Comparison of ENCODE assay signal across 20 cellular contexts in genomic region chr1:8416857-8417256, GRCh38.
DNase-seq lines count a peak whose midpoint lies in the region; ATAC-seq, FAIRE-seq and TF ChIP-seq lines count a peak whose summit lies in the region.
"Had no signal": no experiment of that assay in that cellular context is flagged by ENCODE, and none has a peak within 500 bp of the region (broad histone marks: within the 10 kb centered on the region; RNA-seq: fewer than 3 reads in every experiment).

No MANE protein-coding gene starts in this region.

- BruUV-seq in Panc1 (replicated peaks; lab: Mats Ljungman, UMichigan), result no TSS peak

- peak overlapping the region in 2 of 3 donors; percentile 24 to 82 for H3K27ac Mint-ChIP-seq in CD4-positive, CD25-positive, alpha-beta regulatory T cell
- H3K27ac Mint-ChIP-seq in neural progenitor cell, result no peak overlapping the region

- no peak overlapping the region for H3K4me3 ChIP-seq in CD4-positive, CD25-positive, alpha-beta regulatory T cell (ENCODE audit: low read depth, low read length)
- H3K4me3 ChIP-seq in Panc1 (ENCODE audit: low read depth in 2 of 2, low read length in 2 of 2) (no peak overlapping the region), kidney (ENCODE audit: low read length in 2 of 2) (peak overlapping the region; percentile 22), neural progenitor cell (no peak overlapping the region)
- H3K4me3 ChIP-seq: HAP-1 had no signal

- CTCF ChIA-PET in Panc1 (lab: Charles Lee), result no interaction called here

- H3K4me2 ChIP-seq in neural progenitor cell, result no peak overlapping the region

- H3K79me2 ChIP-seq in neural progenitor cell (ENCODE audit: low read depth), result peaks cover 100% of the 10 kb centered on the region

- H3K36me3 Mint-ChIP-seq in CD4-positive, CD25-positive, alpha-beta regulatory T cell, result peaks cover 24% of the 10 kb centered on the region
- peaks cover 33% of the 10 kb centered on the region for H3K36me3 Mint-ChIP-seq in neural progenitor cell

- H2AFZ ChIP-seq in neural progenitor cell (replicated peaks), result no peak overlapping the region

- FAIRE-seq in kidney (lab: Jason Lieb, UNC) (no peak), H54 (lab: Jason Lieb, UNC) (no peak)

- POLR2A ChIA-PET in Panc1 (lab: Charles Lee), result no interaction called here

- no peaks in the 10 kb centered on the region for H3K27me3 ChIP-seq in CD4-positive, CD25-positive, alpha-beta regulatory T cell (ENCODE audit: control insufficient read depth, insufficient read depth, low read length)
- no peaks in the 10 kb centered on the region for H3K27me3 ChIP-seq in Panc1 (ENCODE audit: control insufficient read depth, insufficient read depth, low read length)
- no peaks in the 10 kb centered on the region for H3K27me3 ChIP-seq in neural progenitor cell

- H3K4me1 Mint-ChIP-seq in CD4-positive, CD25-positive, alpha-beta regulatory T cell, result peaks cover 35 to 51% (median 36%) of the 10 kb centered on the region in 4 donors
- H3K4me1 Mint-ChIP-seq in neural progenitor cell, result peaks cover 29% of the 10 kb centered on the region

- H3K9ac ChIP-seq in kidney (ENCODE audit: low read length in 2 of 2), result no peak overlapping the region
- H3K9ac ChIP-seq in neural progenitor cell, result no peak overlapping the region

- H3K27ac ChIP-seq in CD4-positive, CD25-positive, alpha-beta regulatory T cell (ENCODE audit: insufficient read depth, low read length, poor library complexity, severe bottlenecking), result no peak overlapping the region
- peak overlapping the region; percentile 99 for H3K27ac ChIP-seq in Panc1 (ENCODE audit: low read length)
- peak overlapping the region; percentile 63 to 83 for H3K27ac ChIP-seq in kidney (ENCODE audit: low read depth in 2 of 2, low read length in 2 of 2)
- no peak overlapping the region for H3K27ac ChIP-seq in neural progenitor cell

- no peak for TF ChIP-seq POLR2A in H54 (IDR thresholded peaks at IDR 0.05; ENCODE audit: low read depth, low read length)

- intact Hi-C loops in Panc1 (cut with micrococcal nuclease; ENCODE audit: unreplicated experiment) (no loop called here), kidney (cut with DNase I) (no loop called here)

- H3F3A ChIP-seq in neural progenitor cell (ENCODE audit: low read depth), result peaks cover 31% of the 10 kb centered on the region

- in situ Hi-C loops in Panc1 (cut with HindIII; ENCODE audit: low pct_unique_long_range_greater_than_20kb, low sequenced_read_pairs), result no loop called here

- TF ChIP-seq CTCF in Panc1 (IDR thresholded peaks at IDR 0.05) (no peak), kidney (IDR thresholded peaks at IDR 0.05; ENCODE audit: borderline replicate concordance, extremely low read depth, insufficient read depth) (no peak), neural progenitor cell (IDR thresholded peaks at IDR 0.05) (no peak)

- peaks cover 73% of the 10 kb centered on the region for H4K20me1 ChIP-seq in neural progenitor cell (ENCODE audit: low read depth)

- H3K9me3 ChIP-seq in CD4-positive, CD25-positive, alpha-beta regulatory T cell (ENCODE audit: control insufficient read depth in 2 of 2, low read length in 2 of 2), result no peaks in the 10 kb centered on the region
- H3K9me3 ChIP-seq in Panc1 (ENCODE audit: control insufficient read depth, insufficient read depth, low read depth, low read length) (no peaks in the 10 kb centered on the region), kidney (ENCODE audit: control insufficient read depth in 1 of 2, low read length in 2 of 2) (no peaks in the 10 kb centered on the region), neural progenitor cell (ENCODE audit: low read depth) (no peaks in the 10 kb centered on the region)
- H3K9me3 ChIP-seq: HAP-1 had no signal

- no peak for DNase-seq in CD4-positive, CD25-positive, alpha-beta regulatory T cell
- DNase-seq in Panc1 (ENCODE audit: low read depth, low spot score) (no peak), kidney (no peak), renal cortical epithelial cell (ENCODE audit: low read depth) (peak; percentile 72), CD1c-positive myeloid dendritic cell (ENCODE audit: extremely low spot score) (no peak), neural progenitor cell (ENCODE audit: low spot score) (no peak), ureter (ENCODE audit: low spot score) (no peak), H54 (ENCODE audit: insufficient read length, low spot score) (no peak)
- DNase-seq: amygdala; DMS53; glutamatergic neuron; left colon; naive thymus-derived CD4-positive, alpha-beta T cell; NCI-H1092; SHP77; stimulated activated CD4-positive, alpha-beta T cell treated with anti-CD3 and anti-CD28 coated beads, Interleukin-2, amount 100 ng/mL, for 48 hours; stimulated activated CD8-positive, alpha-beta memory T cell treated with anti-CD3 and anti-CD28 coated beads, Interleukin-4, amount 100 ng/mL, for 48 hours; T1000; trophoblast cell had no signal

- H3K9me3 Mint-ChIP-seq in CD4-positive, CD25-positive, alpha-beta regulatory T cell, result no peaks in the 10 kb centered on the region
- no peaks in the 10 kb centered on the region for H3K9me3 Mint-ChIP-seq in neural progenitor cell
- H3K9me3 Mint-ChIP-seq: naive thymus-derived CD4-positive, alpha-beta T cell had no signal

- no peak for ATAC-seq in CD4-positive, CD25-positive, alpha-beta regulatory T cell (ENCODE audit: low read depth in 2 of 2)
- no peak for ATAC-seq in Panc1
- ATAC-seq: left colon; naive thymus-derived CD4-positive, alpha-beta T cell had no signal

- H3K27me3 Mint-ChIP-seq in CD4-positive, CD25-positive, alpha-beta regulatory T cell, result no peaks in the 10 kb centered on the region
- no peaks in the 10 kb centered on the region for H3K27me3 Mint-ChIP-seq in neural progenitor cell (ENCODE audit: insufficient read depth, low read depth)
- H3K27me3 Mint-ChIP-seq: naive thymus-derived CD4-positive, alpha-beta T cell had no signal

- peaks cover 57% of the 10 kb centered on the region for H3K36me3 ChIP-seq in CD4-positive, CD25-positive, alpha-beta regulatory T cell (ENCODE audit: control insufficient read depth, insufficient read depth, low read length)
- H3K36me3 ChIP-seq in Panc1 (ENCODE audit: control insufficient read depth, insufficient read depth, low read length), result peaks cover 23% of the 10 kb centered on the region
- peaks cover 5 to 19% of the 10 kb centered on the region in 2 donors for H3K36me3 ChIP-seq in kidney (ENCODE audit: control insufficient read depth in 1 of 2, insufficient read depth in 2 of 2, low read length in 2 of 2)
- peaks cover 3% of the 10 kb centered on the region for H3K36me3 ChIP-seq in neural progenitor cell

- H3K4me3 Mint-ChIP-seq in CD4-positive, CD25-positive, alpha-beta regulatory T cell, result peak overlapping the region in 2 of 4 donors; percentile 19
- no peak overlapping the region for H3K4me3 Mint-ChIP-seq in neural progenitor cell

- H3K4me1 ChIP-seq in CD4-positive, CD25-positive, alpha-beta regulatory T cell (ENCODE audit: control insufficient read depth, insufficient read depth, low read length, poor library complexity, severe bottlenecking), result peaks cover 59% of the 10 kb centered on the region
- H3K4me1 ChIP-seq in Panc1 (ENCODE audit: control insufficient read depth, insufficient read depth, low read length) (peaks cover 94% of the 10 kb centered on the region), kidney (ENCODE audit: control insufficient read depth in 1 of 2, insufficient read depth in 1 of 2, low read depth in 1 of 2, low read length in 2 of 2) (peaks cover 39 to 56% of the 10 kb centered on the region in 2 donors), neural progenitor cell (peaks cover 55% of the 10 kb centered on the region)

Comparison
In these comparisons a context has a peak if more than half of its experiments do, and no peak if none do; other contexts are left out.
1. H3K27ac ChIP-seq: peak in Panc1 (single experiment) and kidney (2 of 2); none in CD4-positive, CD25-positive, alpha-beta regulatory T cell (single experiment) and neural progenitor cell (single experiment).
2. H3K4me3 ChIP-seq: peak in kidney (2 of 2); none in CD4-positive, CD25-positive, alpha-beta regulatory T cell (single experiment), Panc1 (0 of 2) and neural progenitor cell (single experiment).